Comparison of ENCODE assay signal across 29 cellular contexts in genomic region chr5:160252916-160253315, GRCh38. TPM values are rescaled to one million over a fixed set of nuclear protein-coding genes. Genes with fewer than 3 reads are reported as not detected.
"Had no signal": no experiment of that assay in that cellular context is flagged by ENCODE, and none has a peak within 500 bp of the region (broad histone marks: within the 10 kb centered on the region; RNA-seq: fewer than 3 reads in every experiment).

No MANE protein-coding gene starts in this region.

- H3K9me3 ChIP-seq: left ventricle myocardium inferior, neutrophil, psoas muscle, right lobe of liver, transverse colon, upper lobe of right lung had no signal

- H2AFZ ChIP-seq: neural progenitor cell, parathyroid adenoma had no signal

- H3K4me1 ChIP-seq: neural progenitor cell, parathyroid adenoma, psoas muscle, right lobe of liver, upper lobe of right lung had no signal

- H3K36me3 ChIP-seq: neural progenitor cell, right lobe of liver had no signal

- H3K4me3 ChIP-seq: left ventricle myocardium inferior, lung, neural progenitor cell, psoas muscle, right lobe of liver, smooth muscle cell, transverse colon, upper lobe of right lung had no signal

- H3K27me3 ChIP-seq: neural progenitor cell, neutrophil, right lobe of liver, transverse colon, upper lobe of right lung had no signal

- H3K79me2 ChIP-seq: parathyroid adenoma had no signal

- H3K27me3 Mint-ChIP-seq: naive thymus-derived CD8-positive, alpha-beta T cell; stimulated activated naive CD8-positive, alpha-beta T cell treated with anti-CD3 and anti-CD28 coated beads, Interleukin-15, amount 100 ng/mL, for 72 hours had no signal

- H3K27ac ChIP-seq: left ventricle myocardium inferior, neural progenitor cell, neutrophil, parathyroid adenoma, psoas muscle, right lobe of liver, upper lobe of right lung had no signal

- DNase-seq: hypothalamus; islet precursor cell; left ventricle myocardium inferior; naive thymus-derived CD8-positive, alpha-beta T cell; occipital lobe; psoas muscle; right lobe of liver; stimulated activated CD4-positive, alpha-beta T cell treated with anti-CD3 and anti-CD28 coated beads, Interleukin-1b, Interleukin-23, amount 100 ng/mL, for 48 hours; stimulated activated CD4-positive, alpha-beta T cell treated with anti-CD3 and anti-CD28 coated beads, Interleukin-2, amount 100 ng/mL, for 48 hours; stimulated activated CD4-positive, alpha-beta T cell treated with anti-CD3 and anti-CD28 coated beads, Interleukin-4, amount 100 ng/mL, for 4 hours; stimulated activated CD8-positive, alpha-beta memory T cell treated with anti-CD3 and anti-CD28 coated beads, Interleukin-4, amount 100 ng/mL, for 48 hours; stimulated activated naive CD4-positive, alpha-beta T cell treated with Interleukin-2 at 50 U/mL for 16 hours; stimulated activated naive CD8-positive, alpha-beta T cell treated with anti-CD3 and anti-CD28 coated beads, Interleukin-15, amount 100 ng/mL, for 72 hours; transverse colon had no signal

- FAIRE-seq: urothelium cell line had no signal

- H3K9ac ChIP-seq: neural progenitor cell, parathyroid adenoma had no signal

- H3K4me1 Mint-ChIP-seq: naive thymus-derived CD8-positive, alpha-beta T cell; nephron; stimulated activated memory B cell treated with anti-CD40 and anti-IgM and Interleukin-4, amounts not matched to agents 10 μg/mL and 1 μg/mL and 100 μg/mL, for 72 hours; stimulated activated naive CD8-positive, alpha-beta T cell treated with anti-CD3 and anti-CD28 coated beads, Interleukin-15, amount 100 ng/mL, for 72 hours had no signal

- H3K27ac Mint-ChIP-seq: naive thymus-derived CD8-positive, alpha-beta T cell; nephron; stimulated activated memory B cell treated with anti-CD40 and anti-IgM and Interleukin-4, amounts not matched to agents 10 μg/mL and 1 μg/mL and 100 μg/mL, for 72 hours had no signal

- H3K9me3 Mint-ChIP-seq: naive thymus-derived CD8-positive, alpha-beta T cell; nephron; neural progenitor cell; stimulated activated memory B cell treated with anti-CD40 and anti-IgM and Interleukin-4, amounts not matched to agents 10 μg/mL and 1 μg/mL and 100 μg/mL, for 72 hours; stimulated activated naive CD8-positive, alpha-beta T cell treated with anti-CD3 and anti-CD28 coated beads, Interleukin-15, amount 100 ng/mL, for 72 hours had no signal

- H3K4me3 Mint-ChIP-seq: naive thymus-derived CD8-positive, alpha-beta T cell; nephron; neural progenitor cell; stimulated activated memory B cell treated with anti-CD40 and anti-IgM and Interleukin-4, amounts not matched to agents 10 μg/mL and 1 μg/mL and 100 μg/mL, for 72 hours; stimulated activated naive CD8-positive, alpha-beta T cell treated with anti-CD3 and anti-CD28 coated beads, Interleukin-15, amount 100 ng/mL, for 72 hours had no signal

- ATAC-seq: naive thymus-derived CD8-positive, alpha-beta T cell had no signal

- H3K36me3 Mint-ChIP-seq: naive thymus-derived CD8-positive, alpha-beta T cell; stimulated activated memory B cell treated with anti-CD40 and anti-IgM and Interleukin-4, amounts not matched to agents 10 μg/mL and 1 μg/mL and 100 μg/mL, for 72 hours had no signal

- H3K4me2 ChIP-seq: neural progenitor cell, smooth muscle cell had no signal

RNA-seq across cellular contexts. Expression of gene FABP6, which starts 23.6 kb away (rescaled TPM):
- total RNA-seq: kidney epithelial cell; mesenteric fat pad; mucosa of gallbladder; naive thymus-derived CD8-positive, alpha-beta T cell; osteocyte; posterior vena cava; right lobe of liver; skeletal muscle tissue; smooth muscle cell; transverse colon; upper lobe of right lung had no signal
- polyA plus RNA-seq: naive thymus-derived CD8-positive, alpha-beta T cell had no signal

RNA-seq across cellular contexts. Expression of gene CCNJL, which starts 59.4 kb away (rescaled TPM):
- total RNA-seq: naive thymus-derived CD8-positive, alpha-beta T cell had no signal
- polyA plus RNA-seq: naive thymus-derived CD8-positive, alpha-beta T cell had no signal
